ENCODE assay signal across 23 cellular contexts in genomic region chr3:125515421-125515820, GRCh38.
"Had no signal": no experiment of that assay in that cellular context is flagged by ENCODE, and none has a peak within 500 bp of the region (broad histone marks: within the 10 kb centered on the region; RNA-seq: fewer than 3 reads in every experiment).

No MANE protein-coding gene starts in this region.

- ATAC-seq: heart left ventricle, left lobe of liver, mucosa of descending colon, natural killer cell, upper lobe of right lung had no signal

- H3K4me3 Mint-ChIP-seq: natural killer cell had no signal

- H3K4me3 ChIP-seq: coronary artery, heart left ventricle, mucosa of descending colon, right atrium auricular region, sigmoid colon, skin epidermis, suprapubic skin, tibial artery, upper lobe of right lung, vagina had no signal

- H3K27ac ChIP-seq: coronary artery, heart left ventricle, right atrium auricular region, sigmoid colon, skin epidermis, suprapubic skin, tibial artery, upper lobe of right lung, vagina had no signal

- FAIRE-seq: frontal cortex, islet of Langerhans had no signal

- DNase-seq: effector CD4-positive, alpha-beta T cell; heart left ventricle; hippocampal formation; kidney glomerular epithelial cell; mammary epithelial cell; mucosa of descending colon; natural killer cell; posterior cingulate gyrus; sigmoid colon; stimulated activated CD4-positive, alpha-beta T cell treated with anti-CD3 and anti-CD28 coated beads, Interleukin-2, amount 100 ng/mL, for 24 hours; stimulated activated CD4-positive, alpha-beta T cell treated with anti-CD3 and anti-CD28 coated beads, Interleukin-4, amount 100 ng/mL, for 4 hours; stimulated activated naive CD4-positive, alpha-beta T cell treated with Interleukin-2 at 50 U/mL for 16 hours; tibial artery; upper lobe of right lung had no signal

- H3K36me3 ChIP-seq: right atrium auricular region had no signal

- H3K27me3 ChIP-seq: heart left ventricle, right atrium auricular region, sigmoid colon, suprapubic skin, tibial artery, upper lobe of right lung, vagina had no signal

- H3K9me3 Mint-ChIP-seq: natural killer cell, neural crest cell had no signal

- H3K9me3 ChIP-seq: heart left ventricle, mucosa of descending colon, right atrium auricular region, sigmoid colon, suprapubic skin, tibial artery, upper lobe of right lung, vagina had no signal
